24 cellular contexts compared by ENCODE assay signal in the genomic region with DNA sequence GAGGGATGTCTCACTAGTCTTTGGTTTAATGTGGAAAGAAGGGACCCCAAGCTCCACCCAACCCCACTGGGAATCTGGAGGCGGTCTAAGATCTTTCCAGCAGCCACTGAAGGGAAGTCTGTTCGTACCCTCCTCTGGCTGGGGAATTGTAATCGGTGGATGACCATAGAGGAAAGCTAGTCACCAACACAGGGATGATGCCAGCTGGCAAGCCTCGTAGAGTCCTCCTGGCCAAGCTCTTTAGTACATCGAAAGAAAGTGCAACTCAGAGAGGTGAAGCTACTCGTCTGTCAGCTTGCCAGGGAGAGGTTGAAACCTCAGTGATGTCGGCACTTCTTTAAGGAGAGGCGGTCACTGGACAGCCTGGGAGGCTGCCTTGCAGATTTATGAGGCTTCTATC. TPM values are rescaled to one million over a fixed set of nuclear protein-coding genes. Genes with fewer than 3 reads are reported as not detected.
DNase-seq lines count a peak whose midpoint lies in the region; TF ChIP-seq lines count a peak whose summit lies in the region.
"Had no signal": no experiment of that assay in that cellular context is flagged by ENCODE, and none has a peak within 500 bp of the region (broad histone marks: within the 10 kb centered on the region; RNA-seq: fewer than 3 reads in every experiment).

No MANE protein-coding gene starts in this region.

- peaks cover 3% of the 10 kb centered on the region for H3K79me2 ChIP-seq in osteoblast (ENCODE audit: insufficient read depth, low read length)

- peak; percentile 19 for DNase-seq in AG20443 (ENCODE audit: low spot score)
- peak; percentile 24 for DNase-seq in M059J (ENCODE audit: low read depth)
- peak; percentile 73 for DNase-seq in fibroblast of mammary gland (ENCODE audit: low read depth)
- DNase-seq in osteoblast (ENCODE audit: insufficient read length, low spot score, missing footprints) = peak; percentile 43
- DNase-seq in NCI-H446 treated with DMSO at 0.1 percent for 48 hours (lab: John Stamatoyannopoulos, UW) = no peak
- no peak for DNase-seq in NCI-H82 treated with DMSO at 0.1 percent for 48 hours (lab: John Stamatoyannopoulos, UW; ENCODE audit: unreplicated experiment)
- no peak for DNase-seq in activated CD4-positive, alpha-beta T cell treated with anti-CD3 and anti-CD28 coated beads, Interleukin-2, amount 10 ng/mL, durations not matched to agents 24 days and 14 days
- no peak for DNase-seq in BE2C
- DNase-seq: activated B cell treated with CpG ODN at 0.5 μM for 24 hours; activated CD8-positive, alpha-beta T cell treated with anti-CD3 and anti-CD28 coated beads, Interleukin-2, amount 10 ng/mL, durations not matched to agents 7 days and 5 days; activated naive CD4-positive, alpha-beta T cell; activated T-cell treated with anti-CD3 and anti-CD28 coated beads, Interleukin-2, amount 50 U/mL, for 1 hour; amniotic stem cell; DMS79 treated with DMSO at 0.1 percent for 48 hours; Kasumi-1; NCI-H1105; NCI-H2081 treated with DMSO at 0.1 percent for 48 hours; NCI-H510A; occipital lobe; SK-N-SH; stimulated activated CD4-positive, alpha-beta T cell treated with anti-CD3 and anti-CD28 coated beads, Interleukin-1b, Interleukin-23, amount 100 ng/mL, for 48 hours had no signal

- peak overlapping the region; percentile 35 for H3K27ac ChIP-seq in osteoblast (ENCODE audit: low read depth, low read length)
- H3K27ac ChIP-seq: tibial nerve had no signal

- peak overlapping the region; percentile 1 for H2AFZ ChIP-seq in osteoblast (ENCODE audit: low read length)

- intact Hi-C loops in activated CD4-positive, alpha-beta T cell treated with anti-CD3 and anti-CD28 coated beads, Interleukin-2, amount 10 ng/mL, durations not matched to agents 24 days and 14 days (cut with micrococcal nuclease) = no loop called here

- no peak overlapping the region for H3K4me3 Mint-ChIP-seq in activated CD4-positive, alpha-beta T cell treated with anti-CD3 and anti-CD28 coated beads, Interleukin-2, amount 10 ng/mL, durations not matched to agents 24 days and 14 days
- H3K4me3 Mint-ChIP-seq: activated B cell treated with CpG ODN at 0.5 μM for 24 hours; activated CD8-positive, alpha-beta T cell treated with anti-CD3 and anti-CD28 coated beads, Interleukin-2, amount 10 ng/mL, durations not matched to agents 7 days and 5 days; stimulated activated memory B cell treated with anti-CD40 and anti-IgM and Interleukin-4, amounts not matched to agents 10 μg/mL and 1 μg/mL and 100 μg/mL, for 72 hours; T-helper 2 cell treated with Interferon-gamma antibody and Interleukin-4, amounts not matched to agents 5 μg/mL and 100 μg/mL, for 36 hours had no signal

- no peaks in the 10 kb centered on the region for H3K36me3 Mint-ChIP-seq in activated CD4-positive, alpha-beta T cell treated with anti-CD3 and anti-CD28 coated beads, Interleukin-2, amount 10 ng/mL, durations not matched to agents 24 days and 14 days (ENCODE audit: low read depth)
- H3K36me3 Mint-ChIP-seq: stimulated activated memory B cell treated with anti-CD40 and anti-IgM and Interleukin-4, amounts not matched to agents 10 μg/mL and 1 μg/mL and 100 μg/mL, for 72 hours had no signal

- H3K27me3 ChIP-seq in osteoblast (ENCODE audit: insufficient read depth, low read length) (no peaks in the 10 kb centered on the region), BE2C (no peaks in the 10 kb centered on the region)
- H3K27me3 ChIP-seq: tibial nerve had no signal

- H3K27me3 Mint-ChIP-seq in activated CD4-positive, alpha-beta T cell treated with anti-CD3 and anti-CD28 coated beads, Interleukin-2, amount 10 ng/mL, durations not matched to agents 24 days and 14 days = no peaks in the 10 kb centered on the region
- H3K27me3 Mint-ChIP-seq: stimulated activated memory B cell treated with anti-CD40 and anti-IgM and Interleukin-4, amounts not matched to agents 10 μg/mL and 1 μg/mL and 100 μg/mL, for 72 hours had no signal

- H3K4me1 ChIP-seq in osteoblast (ENCODE audit: insufficient read depth, low read length) = peaks cover 5% of the 10 kb centered on the region
- no peaks in the 10 kb centered on the region for H3K4me1 ChIP-seq in BE2C
- H3K4me1 ChIP-seq: tibial nerve had no signal

- no peaks in the 10 kb centered on the region for H3K4me1 Mint-ChIP-seq in activated CD4-positive, alpha-beta T cell treated with anti-CD3 and anti-CD28 coated beads, Interleukin-2, amount 10 ng/mL, durations not matched to agents 24 days and 14 days
- H3K4me1 Mint-ChIP-seq: activated B cell treated with CpG ODN at 0.5 μM for 24 hours; stimulated activated memory B cell treated with anti-CD40 and anti-IgM and Interleukin-4, amounts not matched to agents 10 μg/mL and 1 μg/mL and 100 μg/mL, for 72 hours had no signal

- no peak overlapping the region for H3K4me3 ChIP-seq in fibroblast of mammary gland (ENCODE audit: control insufficient read depth, low read depth, low read length)
- H3K4me3 ChIP-seq in osteoblast (ENCODE audit: insufficient read depth, low read length) = peak overlapping the region; percentile 37
- H3K4me3 ChIP-seq in BE2C (ENCODE audit: low read depth, low read length) = no peak overlapping the region
- H3K4me3 ChIP-seq: tibial nerve had no signal

- H3K27ac Mint-ChIP-seq in activated CD4-positive, alpha-beta T cell treated with anti-CD3 and anti-CD28 coated beads, Interleukin-2, amount 10 ng/mL, durations not matched to agents 24 days and 14 days = no peak overlapping the region
- H3K27ac Mint-ChIP-seq: activated B cell treated with CpG ODN at 0.5 μM for 24 hours; activated CD8-positive, alpha-beta T cell treated with anti-CD3 and anti-CD28 coated beads, Interleukin-2, amount 10 ng/mL, durations not matched to agents 7 days and 5 days; stimulated activated memory B cell treated with anti-CD40 and anti-IgM and Interleukin-4, amounts not matched to agents 10 μg/mL and 1 μg/mL and 100 μg/mL, for 72 hours; T-helper 2 cell treated with Interferon-gamma antibody and Interleukin-4, amounts not matched to agents 5 μg/mL and 100 μg/mL, for 36 hours had no signal

- H3K9me3 Mint-ChIP-seq in activated CD4-positive, alpha-beta T cell treated with anti-CD3 and anti-CD28 coated beads, Interleukin-2, amount 10 ng/mL, durations not matched to agents 24 days and 14 days = no peaks in the 10 kb centered on the region
- H3K9me3 Mint-ChIP-seq: activated B cell treated with CpG ODN at 0.5 μM for 24 hours; stimulated activated memory B cell treated with anti-CD40 and anti-IgM and Interleukin-4, amounts not matched to agents 10 μg/mL and 1 μg/mL and 100 μg/mL, for 72 hours; T-helper 2 cell treated with Interferon-gamma antibody and Interleukin-4, amounts not matched to agents 5 μg/mL and 100 μg/mL, for 36 hours had no signal

- peak overlapping the region; percentile 50 for H3K4me2 ChIP-seq in osteoblast (ENCODE audit: insufficient read depth, low read length)
- H3K4me2 ChIP-seq: SK-N-SH had no signal

- TF ChIP-seq CTCF in fibroblast of mammary gland (conservative IDR thresholded peaks at IDR 0.05; ENCODE audit: control insufficient read depth, insufficient read depth, low read depth, low read length) = no peak
- no peak for TF ChIP-seq CTCF in osteoblast (IDR thresholded peaks at IDR 0.05; ENCODE audit: extremely low read depth, low read depth, low read length)
- no peak for TF ChIP-seq CTCF in BE2C (IDR thresholded peaks at IDR 0.05; ENCODE audit: low read depth, low read length)

- no peaks in the 10 kb centered on the region for H3K9me3 ChIP-seq in osteoblast (ENCODE audit: low read depth, low read length)
- no peaks in the 10 kb centered on the region for H3K9me3 ChIP-seq in BE2C
- H3K9me3 ChIP-seq: SK-N-SH, tibial nerve had no signal

- no peaks in the 10 kb centered on the region for H3K36me3 ChIP-seq in osteoblast (ENCODE audit: insufficient read depth, low read length)
- H3K36me3 ChIP-seq in BE2C = no peaks in the 10 kb centered on the region
- H3K36me3 ChIP-seq: tibial nerve had no signal

- peaks cover 3% of the 10 kb centered on the region for H4K20me1 ChIP-seq in osteoblast (ENCODE audit: insufficient read depth, low read length)

RNA-seq across cellular contexts. Expression of a gene that starts 58.7 kb away (rescaled TPM):
- 2.5 and 4.6 TPM in 2 replicates for total RNA-seq in M059J (2014; rRNA removed; shearing (Covaris generic))
- total RNA-seq in osteoblast = 2.7 and 3.3 TPM in 2 replicates
- total RNA-seq in activated CD4-positive, alpha-beta T cell treated with anti-CD3 and anti-CD28 coated beads, Interleukin-2, amount 10 ng/mL, durations not matched to agents 24 days and 14 days = 14.2 and 17.0 TPM in 2 replicates
- not detected for polyA plus RNA-seq in BE2C (2012; ENCODE audit: insufficient read depth, insufficient read length, low read depth)

Comparison
In these comparisons a context has a peak if more than half of its experiments do, and no peak if none do; other contexts are left out.
1. DNase-seq: peak in AG20443 (single experiment), M059J (single experiment), fibroblast of mammary gland (single experiment) and osteoblast (single experiment); none in NCI-H446 treated with DMSO at 0.1 percent for 48 hours (single experiment), NCI-H82 treated with DMSO at 0.1 percent for 48 hours (single experiment), activated CD4-positive, alpha-beta T cell treated with anti-CD3 and anti-CD28 coated beads, Interleukin-2, amount 10 ng/mL, durations not matched to agents 24 days and 14 days (single experiment) and BE2C (single experiment).